22 cellular contexts compared by ENCODE assay signal in the genomic region with DNA sequence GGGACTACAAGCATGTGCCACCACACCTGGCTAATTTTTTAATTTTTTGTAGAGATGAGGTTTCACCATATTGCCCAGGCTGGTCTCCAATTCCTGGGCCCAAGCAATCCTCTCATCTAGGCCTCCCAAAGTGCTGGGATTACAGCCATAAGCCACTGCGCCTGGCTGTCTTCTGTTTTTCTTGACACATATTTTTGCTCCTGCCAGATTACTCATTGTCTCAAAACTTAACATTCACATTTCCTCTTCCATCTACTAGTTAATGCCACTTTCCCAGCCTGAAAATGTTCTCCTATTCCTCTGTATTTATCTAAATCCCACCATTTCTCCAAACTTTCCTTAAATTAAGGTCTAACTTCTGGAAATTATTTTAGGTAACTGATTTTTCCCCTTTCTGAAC. TPM values are rescaled to one million over a fixed set of nuclear protein-coding genes. Genes with fewer than 3 reads are reported as not detected.
DNase-seq lines count a peak whose midpoint lies in the region; ATAC-seq, FAIRE-seq and TF ChIP-seq lines count a peak whose summit lies in the region.
"Had no signal": no experiment of that assay in that cellular context is flagged by ENCODE, and none has a peak within 500 bp of the region (broad histone marks: within the 10 kb centered on the region; RNA-seq: fewer than 3 reads in every experiment).

No MANE protein-coding gene starts in this region.

- H3K27ac Mint-ChIP-seq in astrocyte (ENCODE audit: unreplicated experiment) = no peak overlapping the region
- H3K27ac Mint-ChIP-seq: activated CD4-positive, alpha-beta T cell treated with anti-CD3 and anti-CD28 coated beads, Interleukin-2, amount 10 ng/mL, durations not matched to agents 7 days and 5 days; activated naive CD8-positive, alpha-beta T cell treated with anti-CD3 and anti-CD28 coated beads, Interleukin-2, amount 50 U/mL, for 24 hours; H9; memory B cell had no signal

- H3K79me2 ChIP-seq in astrocyte (ENCODE audit: insufficient read depth, low read length) (no peaks in the 10 kb centered on the region), MM.1S (ENCODE audit: low read length) (peaks cover 31% of the 10 kb centered on the region)

- POLR2A ChIA-PET in A549 (lab: Yijun Ruan, JAX) = no interaction called here

- 89% methylated on average over 1 of the region's 1 CpG for whole genome bisulfite sequencing in A549 (ENCODE audit: missing lambda C conversion rate)
- WGBS in right cardiac atrium = 87% methylated on average over 1 of the region's 1 CpG

- H3K4me2 ChIP-seq in A549 = no peak overlapping the region
- peak overlapping the region; percentile 41 for H3K4me2 ChIP-seq in astrocyte (ENCODE audit: low read length)
- no peak overlapping the region for H3K4me2 ChIP-seq in MM.1S (ENCODE audit: low read depth, low read length)

- H3K4me1 Mint-ChIP-seq in astrocyte (ENCODE audit: low read depth, unreplicated experiment) = peaks cover 11% of the 10 kb centered on the region
- H3K4me1 Mint-ChIP-seq: H9, memory B cell had no signal

- no peaks in the 10 kb centered on the region for H3K27me3 Mint-ChIP-seq in astrocyte (ENCODE audit: low read depth, unreplicated experiment)
- H3K27me3 Mint-ChIP-seq: activated CD4-positive, alpha-beta T cell treated with anti-CD3 and anti-CD28 coated beads, Interleukin-2, amount 10 ng/mL, durations not matched to agents 7 days and 5 days; activated naive CD8-positive, alpha-beta T cell treated with anti-CD3 and anti-CD28 coated beads, Interleukin-2, amount 50 U/mL, for 24 hours; memory B cell had no signal

- TF ChIP-seq RAD21 in A549 (conservative IDR thresholded peaks at IDR 0.05 in 1 of 2, IDR thresholded peaks at IDR 0.05 in 1 of 2) = no peak

- H3F3A ChIP-seq in MM.1S (ENCODE audit: insufficient read depth, low read length) = peaks cover 13% of the 10 kb centered on the region

- H3K27ac ChIP-seq in A549 = peak overlapping the region; percentile 78 to 84
- peak overlapping the region; percentile 36 for H3K27ac ChIP-seq in astrocyte (ENCODE audit: low read depth, low read length)
- H3K27ac ChIP-seq in right cardiac atrium (ENCODE audit: low read length) = no peak overlapping the region
- H3K27ac ChIP-seq in MM.1S (ENCODE audit: low read length) = no peak overlapping the region; the same call in 1 of the 2 replicates
- H3K27ac ChIP-seq: gastrocnemius medialis, HL-60, thoracic aorta had no signal

- H2AFZ ChIP-seq in astrocyte (ENCODE audit: low read depth, low read length) (no peak overlapping the region), MM.1S (ENCODE audit: low read length) (no peak overlapping the region)

- H3K36me3 Mint-ChIP-seq in astrocyte (ENCODE audit: low read depth, unreplicated experiment) = peaks cover 18% of the 10 kb centered on the region

- CTCF ChIA-PET in A549 (lab: Yijun Ruan, JAX) = interaction anchor here (0.6 to 19.2 kb wide), 5 partner anchors 11 to 165 kb away, joined by 3 to 484 read pairs (median 6); a partner anchor contains a TSS

- H3K9me3 ChIP-seq in A549 = no peaks in the 10 kb centered on the region
- no peaks in the 10 kb centered on the region for H3K9me3 ChIP-seq in astrocyte (ENCODE audit: insufficient read depth, low read depth, low read length)
- H3K9me3 ChIP-seq in right cardiac atrium (ENCODE audit: control insufficient read depth, low read length) = no peaks in the 10 kb centered on the region
- no peaks in the 10 kb centered on the region for H3K9me3 ChIP-seq in MM.1S (replicated peaks; ENCODE audit: insufficient read depth, low read length)
- H3K9me3 ChIP-seq: gastrocnemius medialis, thoracic aorta had no signal

- H3K36me3 ChIP-seq in astrocyte (ENCODE audit: insufficient read depth, low read length) (peaks cover 15% of the 10 kb centered on the region), MM.1S (replicated peaks; ENCODE audit: insufficient read depth, low read length) (peaks cover 7% of the 10 kb centered on the region)
- H3K36me3 ChIP-seq: thoracic aorta had no signal

- intact Hi-C loops in right cardiac atrium (cut with DNase I) = no loop called here

- H3K4me1 ChIP-seq in A549 (peaks cover 58% of the 10 kb centered on the region), astrocyte (ENCODE audit: insufficient read depth, low read length) (peaks cover 24% of the 10 kb centered on the region), right cardiac atrium (ENCODE audit: control insufficient read depth, insufficient read depth, low read length) (no peaks in the 10 kb centered on the region), MM.1S (ENCODE audit: low read length) (peaks cover 19% of the 10 kb centered on the region)
- H3K4me1 ChIP-seq: gastrocnemius medialis had no signal

- H3K4me3 ChIP-seq in A549 (no peak overlapping the region), astrocyte (ENCODE audit: insufficient read depth, low read depth, low read length) (no peak overlapping the region), fibroblast of the aortic adventitia (ENCODE audit: low read depth, low read length) (no peak overlapping the region), right cardiac atrium (ENCODE audit: low read length) (no peak overlapping the region), MM.1S (ENCODE audit: low read length) (no peak overlapping the region)
- H3K4me3 ChIP-seq: gastrocnemius medialis, thoracic aorta had no signal

- H3K9me3 Mint-ChIP-seq in astrocyte (ENCODE audit: unreplicated experiment) = no peaks in the 10 kb centered on the region
- H3K9me3 Mint-ChIP-seq: activated CD4-positive, alpha-beta T cell treated with anti-CD3 and anti-CD28 coated beads, Interleukin-2, amount 10 ng/mL, durations not matched to agents 7 days and 5 days; activated naive CD8-positive, alpha-beta T cell treated with anti-CD3 and anti-CD28 coated beads, Interleukin-2, amount 50 U/mL, for 24 hours; H9; memory B cell had no signal

- no peaks in the 10 kb centered on the region for H3K9me2 ChIP-seq in MM.1S (replicated peaks; ENCODE audit: insufficient read depth, low read length)

- DNase-seq in A549 (ENCODE audit: low read depth in 1 of 2, low spot score in 1 of 2) (no peak), H54 (ENCODE audit: insufficient read length, low spot score) (no peak), astrocyte (ENCODE audit: low read depth) (peak; percentile 31), fibroblast of the aortic adventitia (ENCODE audit: low read depth) (peak; percentile 55), right cardiac atrium (no peak), MM.1S (no peak)
- DNase-seq: activated CD4-positive, alpha-beta T cell treated with anti-CD3 and anti-CD28 coated beads, Interleukin-2, amount 10 ng/mL, durations not matched to agents 7 days and 5 days; activated naive CD8-positive, alpha-beta T cell treated with anti-CD3 and anti-CD28 coated beads, Interleukin-2, amount 50 U/mL, for 24 hours; activated T-cell treated with anti-CD3 and anti-CD28 coated beads, Interleukin-2, amount 50 U/mL, for 48 hours; effector CD8-positive, alpha-beta T cell; gastrocnemius medialis; GDM1; H9; Karpas-422; NCI-H1694 treated with DMSO at 0.1 percent for 48 hours; stimulated activated naive CD8-positive, alpha-beta T cell treated with anti-CD3 and anti-CD28 coated beads, Interleukin-15, Interleukin-2, amounts not matched to agents 100 U/mL and 50 U/mL, for 24 hours had no signal

- H3K9ac ChIP-seq in astrocyte (ENCODE audit: low read length) (no peak overlapping the region), MM.1S (ENCODE audit: low read length) (no peak overlapping the region)

- ATAC-seq in A549 = no peak
- no peak for ATAC-seq in right cardiac atrium
- ATAC-seq in HG03097 (IDR thresholded peaks at IDR 0.05; ENCODE audit: low FRiP score, unreplicated experiment) = no peak
- ATAC-seq in HG02759 (IDR thresholded peaks at IDR 0.05; ENCODE audit: unreplicated experiment) = no peak
- ATAC-seq: activated naive CD8-positive, alpha-beta T cell treated with anti-CD3 and anti-CD28 coated beads, Interleukin-2, amount 50 U/mL, for 24 hours; esophagus mucosa; gastrocnemius medialis; stimulated activated naive CD8-positive, alpha-beta T cell treated with anti-CD3 and anti-CD28 coated beads, Interleukin-15, Interleukin-2, amounts not matched to agents 100 U/mL and 50 U/mL, for 24 hours had no signal

- no peak for TF ChIP-seq EP300 in A549 (IDR thresholded peaks at IDR 0.05)

- FAIRE-seq in A549 (lab: Jason Lieb, UNC) (no peak), H54 (lab: Jason Lieb, UNC) (peak; percentile 6), astrocyte (lab: Jason Lieb, UNC) (no peak)

- TF ChIP-seq CTCF in A549 (IDR thresholded peaks at IDR 0.05) (no peak), astrocyte (IDR thresholded peaks at IDR 0.05; ENCODE audit: insufficient read depth, low read depth, low read length) (no peak), fibroblast of the aortic adventitia (IDR thresholded peaks at IDR 0.05; ENCODE audit: insufficient read depth, low read length) (no peak), MM.1S (IDR thresholded peaks at IDR 0.05; ENCODE audit: low read length) (no peak)

- H3K27me3 ChIP-seq in astrocyte (ENCODE audit: insufficient read depth, low read length) (no peaks in the 10 kb centered on the region), right cardiac atrium (ENCODE audit: control insufficient read depth, insufficient read depth) (no peaks in the 10 kb centered on the region), MM.1S (replicated peaks; ENCODE audit: insufficient read depth, low read length) (no peaks in the 10 kb centered on the region)
- H3K27me3 ChIP-seq: gastrocnemius medialis had no signal

- H3K4me3 Mint-ChIP-seq in astrocyte (ENCODE audit: unreplicated experiment) = no peak overlapping the region
- H3K4me3 Mint-ChIP-seq: activated CD4-positive, alpha-beta T cell treated with anti-CD3 and anti-CD28 coated beads, Interleukin-2, amount 10 ng/mL, durations not matched to agents 7 days and 5 days; activated naive CD8-positive, alpha-beta T cell treated with anti-CD3 and anti-CD28 coated beads, Interleukin-2, amount 50 U/mL, for 24 hours; H9; memory B cell had no signal

- H4K20me1 ChIP-seq in astrocyte (ENCODE audit: insufficient read depth, low read length) = no peaks in the 10 kb centered on the region
- H4K20me1 ChIP-seq in MM.1S (ENCODE audit: insufficient read depth, low read length) = no peaks in the 10 kb centered on the region

- TF ChIP-seq POLR2A in A549 (IDR thresholded peaks at IDR 0.05; ENCODE audit: low read length) (no peak), H54 (IDR thresholded peaks at IDR 0.05; ENCODE audit: low read depth, low read length) (no peak)

TF ChIP-seq in A549, 52 proteins besides CTCF, POLR2A, EP300 and RAD21:
- TF ChIP-seq ESRRA (IDR thresholded peaks at IDR 0.05; ENCODE audit: borderline replicate concordance, low read length) = no peak

RNA-seq across cellular contexts. Expression of a gene that starts 36.2 kb away (rescaled TPM):
- 1.0 and 1.2 TPM in 2 replicates for polyA plus RNA-seq in A549 (2011; rRNA removed)
- 2.1 and 3.0 TPM in 2 replicates for polyA plus RNA-seq in A549 (2012; cell fraction: cytosol; rRNA removed)
- polyA plus RNA-seq in A549 (2012; cell fraction: nucleus; rRNA removed) = 7.1 and 12.6 TPM in 2 replicates
- polyA plus RNA-seq in A549 (2017; fragmentation: RNase III; extraction: RNeasy Plus Mini Kit Qiagen cat#74134 plus additional on column Dnase treatment) = 1.7 to 2.2 TPM (median 1.8 TPM) in 3 replicates
- 0.70 and 0.88 TPM in 2 replicates for polyA minus RNA-seq in A549 (2011; rRNA and poly(A)+ RNA removed)
- 0.14 TPM in 1 of 2 replicates, not detected in the other for total RNA-seq in astrocyte
- total RNA-seq in fibroblast of the aortic adventitia (ENCODE audit: low replicate concordance) = 0.08 and 0.18 TPM in 2 replicates
- total RNA-seq in right cardiac atrium = 1 to 10 TPM in 3 of 4 donors, under 1 TPM in 1; 0.75 to 4.4 (median 1.2) TPM
- polyA plus RNA-seq in right cardiac atrium = 1.6 TPM
- total RNA-seq: esophagus mucosa, gastrocnemius medialis had no signal

Comparison
In these comparisons a context has a peak if more than half of its experiments do, and no peak if none do; other contexts are left out.
1. DNase-seq: peak in astrocyte (single experiment) and fibroblast of the aortic adventitia (single experiment); none in A549 (0 of 2), H54 (single experiment), right cardiac atrium (0 of 3) and MM.1S (single experiment).
2. H3K27ac ChIP-seq: peak in A549 (2 of 2) and astrocyte (single experiment); none in right cardiac atrium (single experiment) and MM.1S (single experiment).